Comparison of ENCODE assay signal across 28 cellular contexts in the genomic region with DNA sequence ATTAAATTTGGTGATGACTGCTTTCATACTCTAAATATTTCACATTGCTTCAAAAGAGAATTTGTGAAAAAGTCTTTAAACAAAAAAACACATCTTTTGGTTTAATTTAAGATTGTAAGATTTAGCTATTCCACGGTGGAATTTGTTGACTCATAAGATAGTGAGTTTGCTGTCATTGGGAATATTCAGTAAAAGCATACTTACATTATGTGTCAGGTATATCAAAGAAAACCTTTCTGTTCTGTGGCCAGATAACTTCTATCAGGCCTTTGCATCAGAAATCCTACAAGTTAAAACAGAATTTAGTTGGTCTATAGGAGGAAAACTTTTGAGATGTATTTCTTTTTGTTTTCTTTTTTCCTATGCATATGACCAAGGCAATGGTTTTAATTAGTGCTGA.
DNase-seq lines count a peak whose midpoint lies in the region; ATAC-seq, FAIRE-seq and TF ChIP-seq lines count a peak whose summit lies in the region.
"Had no signal": no experiment of that assay in that cellular context is flagged by ENCODE, and none has a peak within 500 bp of the region (broad histone marks: within the 10 kb centered on the region; RNA-seq: fewer than 3 reads in every experiment).

No MANE protein-coding gene starts in this region.

- POLR2A ChIA-PET in IMR-90 (lab: Charles Lee; ENCODE audit: unreplicated experiment) = interaction anchor here (0.5 kb wide), 1 partner anchor 365 kb away, joined by 5 read pairs; no protein-coding TSS in a partner anchor

- no peak overlapping the region for H2AFZ ChIP-seq in IMR-90 (replicated peaks; ENCODE audit: low read length, poor library complexity)

- H3K4me1 ChIP-seq in IMR-90 (ENCODE audit: control insufficient read depth, insufficient read depth, low read length) = no peaks in the 10 kb centered on the region; the same call in 1 of the 2 replicates
- H3K4me1 ChIP-seq: pancreas, Peyer's patch, right atrium auricular region, SJCRH30 had no signal

- ATAC-seq in IMR-90 (ENCODE audit: low read depth) (peak; percentile 81), HG02763 (IDR thresholded peaks at IDR 0.05; ENCODE audit: unreplicated experiment) (no peak), Right ventricle myocardium inferior (no peak)

- no peak overlapping the region for H3K23ac ChIP-seq in IMR-90 (ENCODE audit: low read depth, low read length)

- H2AK5ac ChIP-seq in IMR-90 (ENCODE audit: low read depth, low read length) = no peak overlapping the region

- dilution Hi-C loops in IMR-90 (cut with HindIII; ENCODE audit: low sequenced_read_pairs, unreplicated experiment) = no loop called here

- no peaks in the 10 kb centered on the region for H3K9me3 ChIP-seq in IMR-90 (ENCODE audit: control insufficient read depth, insufficient read depth, low read length)
- H3K9me3 ChIP-seq: pancreas, SJCRH30 had no signal

- no peak overlapping the region for H2BK15ac ChIP-seq in IMR-90 (ENCODE audit: low read depth, low read length)

- H3K4me3 ChIP-seq in IMR-90 (ENCODE audit: insufficient read depth, low read depth, low read length) = no peak overlapping the region
- H3K4me3 ChIP-seq: cardiac muscle cell, pancreas, Peyer's patch, right atrium auricular region, SJCRH30 had no signal

- no peak overlapping the region for H4K5ac ChIP-seq in IMR-90 (ENCODE audit: low read depth, low read length)

- H4K20me1 ChIP-seq in IMR-90 (ENCODE audit: insufficient read depth, low read length) = no peaks in the 10 kb centered on the region

- WGBS in IMR-90 (ENCODE audit: extremely low coverage in 2 of 2, insufficient read length in 1 of 2), 2 experiments = no CpG with 5 or more reads among the region's 1 CpG

- in situ Hi-C loops in IMR-90 (cut with MboI; ENCODE audit: low sequenced_read_pairs) = no loop called here

- TF ChIP-seq CTCF in IMR-90 (conservative IDR thresholded peaks at IDR 0.05; ENCODE audit: low read depth, low read length) (no peak), D721Med (IDR thresholded peaks at IDR 0.05; ENCODE audit: insufficient read depth, missing control alignments) (no peak)

- no peak overlapping the region for H4K91ac ChIP-seq in IMR-90 (ENCODE audit: insufficient read depth, low read depth, low read length)

- no peak overlapping the region for H2BK5ac ChIP-seq in IMR-90 (ENCODE audit: low read depth, low read length, poor library complexity, severe bottlenecking)

- FAIRE-seq in colon (lab: Jason Lieb, UNC) (peak; percentile 45), D721Med (lab: Jason Lieb, UNC) (no peak)
- FAIRE-seq: GM12891, pancreas had no signal

- H2AK9ac ChIP-seq in IMR-90 (replicated peaks; ENCODE audit: low read depth, low read length, poor library complexity) = no peak overlapping the region

- TF ChIP-seq RAD21 in IMR-90 (IDR thresholded peaks at IDR 0.05; ENCODE audit: low read length) = no peak

- CTCF ChIA-PET in IMR-90 (lab: Yijun Ruan, JAX) = no interaction called here

- no peaks in the 10 kb centered on the region for H3K9me1 ChIP-seq in IMR-90 (ENCODE audit: insufficient read depth, low read length)

- H3K14ac ChIP-seq in IMR-90 (replicated peaks; ENCODE audit: low read depth, low read length) = no peak overlapping the region

- intact Hi-C loops in IMR-90 (cut with micrococcal nuclease) = no loop called here
- intact Hi-C loops in Right ventricle myocardium inferior (cut with DNase I) = no loop called here

- TF ChIP-seq POLR2A in IMR-90 (IDR thresholded peaks at IDR 0.05; ENCODE audit: low read depth, low read length) = no peak

- no peak overlapping the region for H3K27ac ChIP-seq in IMR-90 (ENCODE audit: insufficient read depth, low read length)
- H3K27ac ChIP-seq: cardiac muscle cell, pancreas, Peyer's patch, right atrium auricular region, SJCRH30 had no signal

- no peak overlapping the region for H4K8ac ChIP-seq in IMR-90 (ENCODE audit: low read depth in 2 of 2, low read length in 2 of 2)

- H3K36me3 ChIP-seq in IMR-90 (ENCODE audit: control insufficient read depth, insufficient read depth, low read length) = no peaks in the 10 kb centered on the region
- H3K36me3 ChIP-seq: cardiac muscle cell, pancreas, Peyer's patch, right atrium auricular region, SJCRH30 had no signal

- H3K79me1 ChIP-seq in IMR-90 (ENCODE audit: low read depth in 1 of 2, low read length in 2 of 2) = no peaks in the 10 kb centered on the region

- H3K4ac ChIP-seq in IMR-90 (ENCODE audit: low read depth, low read length) = no peak overlapping the region

- no peaks in the 10 kb centered on the region for H3K27me3 ChIP-seq in IMR-90 (ENCODE audit: control insufficient read depth, insufficient read depth, low read length)
- H3K27me3 ChIP-seq: cardiac muscle cell, pancreas, Peyer's patch, right atrium auricular region, SJCRH30 had no signal

- no peak overlapping the region for H3K56ac ChIP-seq in IMR-90 (ENCODE audit: extremely low read depth, insufficient read depth, low read length)

- BruUV-seq in IMR-90 (replicated peaks; lab: Mats Ljungman, UMichigan) = no TSS peak

- peak overlapping the region; percentile 27; the same call in 1 of the 2 replicates for H2BK120ac ChIP-seq in IMR-90 (ENCODE audit: low read depth, low read length)

- 0 out of 2 replicates have a peak overlapping the region, but pooled peaks have one; percentile 23 for H2BK20ac ChIP-seq in IMR-90 (ENCODE audit: low read depth, low read length)

- H3K18ac ChIP-seq in IMR-90 (ENCODE audit: low read depth, low read length) = no peak overlapping the region

- DNase-seq in EH (ENCODE audit: low read depth) (peak; percentile 73), IMR-90 (peak; percentile 70), iris pigment epithelial cell (ENCODE audit: low read depth) (peak; percentile 21), D721Med (ENCODE audit: insufficient read length, low spot score) (no peak), OCI-M1 (lab: John Stamatoyannopoulos, UW) (no peak), Right ventricle myocardium inferior (ENCODE audit: missing footprints) (no peak)
- DNase-seq: ACHN; activated CD4-positive, alpha-beta memory T cell treated with anti-CD3 and anti-CD28 coated beads for 36 hours; activated CD8-positive, alpha-beta memory T cell treated with anti-CD3 and anti-CD28 coated beads, Interleukin-2, amount 50 U/mL, for 4 hours; activated naive CD4-positive, alpha-beta T cell treated with anti-CD3 and anti-CD28 coated beads, Interleukin-2, amount 10 ng/mL, durations not matched to agents 7 days and 5 days; C1 segment of cervical spinal cord; DMS79 treated with DMSO at 0.1 percent for 48 hours; head of caudate nucleus; left cardiac atrium; NCI-H1105 treated with DMSO at 0.1 percent for 48 hours; NCI-H2029 treated with DMSO at 0.1 percent for 48 hours; NCI-H2227 treated with DMSO at 0.1 percent for 48 hours; nephron progenitor cell; pancreas; Peyer's patch; SJCRH30; stimulated activated CD4-positive, alpha-beta T cell treated with anti-CD3 and anti-CD28 coated beads, Interleukin-12 subunit alpha, Interleukin-12 subunit beta, amount 100 ng/mL, for 4 hours; stimulated activated CD4-positive, alpha-beta T cell treated with anti-CD3 and anti-CD28 coated beads, Interleukin-4, amount 100 ng/mL, for 1 hour had no signal

- H3K9ac ChIP-seq in IMR-90 (ENCODE audit: low read depth, low read length) = no peak overlapping the region

- no peak overlapping the region for H3K4me2 ChIP-seq in IMR-90 (ENCODE audit: low read depth, low read length)

TF ChIP-seq in IMR-90, 13 proteins besides CTCF, POLR2A, EP300 and RAD21:
- no peak for TF ChIP-seq RFX5 (IDR thresholded peaks at IDR 0.05; ENCODE audit: low read depth, low read length)
- 0 out of 2 replicates have a peak, but pooled peaks have one; percentile 4 for TF ChIP-seq MAFK (IDR thresholded peaks at IDR 0.05; ENCODE audit: low read depth, low read length)

Comparison
In these comparisons a context has a peak if more than half of its experiments do, and no peak if none do; other contexts are left out.
1. DNase-seq: peak in EH (single experiment), IMR-90 (single experiment) and iris pigment epithelial cell (single experiment); none in D721Med (single experiment), OCI-M1 (single experiment) and Right ventricle myocardium inferior (single experiment).